Comparison of ENCODE assay signal across 3 cellular contexts in genomic region chr18:43061318-43061717, GRCh38.
TF ChIP-seq lines count a peak whose summit lies in the region.

No MANE protein-coding gene starts in this region.

TF ChIP-seq in liver, 16 proteins besides CTCF, POLR2A, EP300 and RAD21:
- peak; percentile 25 to 48 for TF ChIP-seq HNF4A (conservative IDR thresholded peaks at IDR 0.05)
- TF ChIP-seq MAX (IDR thresholded peaks at IDR 0.05) = no peak

TF ChIP-seq in HepG2, 621 proteins besides CTCF, POLR2A, EP300 and RAD21:
- TF ChIP-seq E2F1 (CRISPR knock-in tag; IDR thresholded peaks at IDR 0.05) (no peak), ZNF367 (CRISPR knock-in tag; IDR thresholded peaks at IDR 0.05; ENCODE audit: borderline replicate concordance) (no peak), GPBP1L1 (CRISPR knock-in tag; IDR thresholded peaks at IDR 0.05) (no peak), ZNF576 (CRISPR knock-in tag; IDR thresholded peaks at IDR 0.05) (no peak), ATF2 (CRISPR knock-in tag; IDR thresholded peaks at IDR 0.05) (no peak), NBN (conservative IDR thresholded peaks at IDR 0.05) (no peak), ZNF674 (CRISPR knock-in tag; IDR thresholded peaks at IDR 0.05; ENCODE audit: low read depth) (no peak), HOXA3 (CRISPR knock-in tag; IDR thresholded peaks at IDR 0.05) (no peak), MXI1 (IDR thresholded peaks at IDR 0.05; ENCODE audit: borderline replicate concordance, low read depth, low read length) (no peak), ZSCAN30 (CRISPR knock-in tag; IDR thresholded peaks at IDR 0.05) (no peak), PAWR (CRISPR knock-in tag; IDR thresholded peaks at IDR 0.05; ENCODE audit: borderline replicate concordance) (no peak), SOX6 (IDR thresholded peaks at IDR 0.05) (no peak), SOX6 (CRISPR knock-in tag; IDR thresholded peaks at IDR 0.05) (no peak), THAP9 (CRISPR knock-in tag; IDR thresholded peaks at IDR 0.05; ENCODE audit: borderline replicate concordance) (no peak)

TF ChIP-seq in H1, 55 proteins besides CTCF, POLR2A, EP300 and RAD21:
- TF ChIP-seq KDM4A (IDR thresholded peaks at IDR 0.05; ENCODE audit: low read depth, low read length, severe bottlenecking) (no peak), KDM5A (IDR thresholded peaks at IDR 0.05; ENCODE audit: low read length) (no peak), POLR2AphosphoS5 (IDR thresholded peaks at IDR 0.05; ENCODE audit: low read depth, low read length) (no peak), ATF3 (IDR thresholded peaks at IDR 0.05; ENCODE audit: insufficient read depth, low read depth, low read length) (no peak)
